ENCODE assay signal across 11 cellular contexts in the genomic region with DNA sequence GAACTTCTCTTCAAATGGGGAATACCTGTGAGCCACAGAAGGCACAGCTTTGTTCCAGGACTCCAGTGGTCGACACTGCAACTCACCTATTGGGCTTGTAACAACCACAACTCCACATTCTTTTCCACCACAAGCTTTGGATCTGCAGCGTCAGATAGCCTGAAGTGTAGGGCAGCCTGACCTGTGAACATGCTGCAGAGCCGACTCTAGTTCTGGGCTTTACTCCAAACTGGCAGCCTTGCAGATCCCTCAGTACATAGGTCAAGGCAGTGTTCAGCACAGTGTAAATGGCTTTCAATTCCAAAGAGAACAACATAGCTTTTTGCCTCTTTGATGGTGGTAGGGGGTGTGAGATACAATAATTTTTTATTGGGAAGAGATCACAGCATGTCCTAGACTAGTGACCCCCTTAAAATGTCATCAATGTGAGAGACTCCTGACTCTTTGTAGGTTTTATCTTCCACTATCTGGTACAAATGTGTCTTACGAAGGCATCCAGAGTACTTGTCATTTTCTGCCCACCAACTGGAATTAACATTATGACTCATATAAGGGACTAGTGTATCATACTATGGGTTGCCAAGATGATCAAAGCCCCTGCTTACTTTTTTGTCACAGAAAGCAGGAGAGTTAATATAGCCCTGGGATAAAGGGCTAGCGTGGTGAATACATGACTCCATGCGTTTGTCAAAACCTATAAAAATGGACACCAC.
A peak's percentile ranks its signal among the peaks of the same experiment; 100 is the strongest.
DNase-seq lines count a peak whose midpoint lies in the region; ATAC-seq, FAIRE-seq and TF ChIP-seq lines count a peak whose summit lies in the region.
"Had no signal": no experiment of that assay in that cellular context is flagged by ENCODE, and none has a peak within 500 bp of the region (broad histone marks: within the 10 kb centered on the region; RNA-seq: fewer than 3 reads in every experiment).

No MANE protein-coding gene starts in this region.

- H3K27me3 ChIP-seq in AG04450 (ENCODE audit: control insufficient read depth, insufficient read depth, low read length) (no peaks in the 10 kb centered on the region), trophoblast cell (ENCODE audit: insufficient read depth, low read length) (no peaks in the 10 kb centered on the region)

- no peak overlapping the region for H4K12ac ChIP-seq in trophoblast cell (ENCODE audit: low read depth, low read length)

- peak overlapping the region; percentile 0 for H2AFZ ChIP-seq in trophoblast cell (ENCODE audit: insufficient read depth, low read length, poor library complexity)

- H3K36me3 ChIP-seq in trophoblast cell (ENCODE audit: control insufficient read depth in 1 of 2, insufficient read depth in 2 of 2, low read length in 2 of 2) = peaks cover 0 to 4% of the 10 kb centered on the region in 2 experiments

- H3K27ac ChIP-seq in AG04450 (ENCODE audit: low read depth, low read length) (peak overlapping the region; percentile 79), trophoblast cell (ENCODE audit: low read depth, low read length) (no peak overlapping the region)
- H3K27ac ChIP-seq: C4-2B had no signal

- peak overlapping the region; percentile 71 for H2BK12ac ChIP-seq in trophoblast cell (ENCODE audit: low read length)

- no peak overlapping the region for H2AK5ac ChIP-seq in trophoblast cell (ENCODE audit: low read length)

- H3K9me3 ChIP-seq in AG04450 (ENCODE audit: control insufficient read depth, insufficient read depth, low read length) = peaks cover 5% of the 10 kb centered on the region; the same call in 1 of the 2 replicates
- H3K9me3 ChIP-seq in trophoblast cell (ENCODE audit: insufficient read depth, low read depth, low read length) = peaks cover 4% of the 10 kb centered on the region

- no peak for TF ChIP-seq CTCF in AG04450 (IDR thresholded peaks at IDR 0.05; ENCODE audit: low read depth, low read length)
- TF ChIP-seq CTCF in fibroblast of villous mesenchyme (IDR thresholded peaks at IDR 0.05; ENCODE audit: insufficient read depth, low read depth, low read length) = no peak

- H3K79me1 ChIP-seq in trophoblast cell (ENCODE audit: low read length) = peaks cover 2% of the 10 kb centered on the region

- no peak overlapping the region for H3K23ac ChIP-seq in trophoblast cell (ENCODE audit: low read length)

- POLR2A ChIA-PET in AG04450 (lab: Yijun Ruan, JAX) = interaction anchor here (0.8 kb wide), 1 partner anchor 14 kb away, joined by 3 read pairs; no protein-coding TSS in a partner anchor

- peaks cover 2% of the 10 kb centered on the region for H3K79me2 ChIP-seq in trophoblast cell (ENCODE audit: control insufficient read depth, insufficient read depth, low read length, poor library complexity)

- H2BK120ac ChIP-seq in trophoblast cell (ENCODE audit: insufficient read depth, low read length, poor library complexity) = no peak overlapping the region

- DNase-seq in AG04450 (ENCODE audit: low read depth, low spot score) = no peak
- peak; percentile 52 for DNase-seq in RCC 7860 (ENCODE audit: low spot score)
- DNase-seq in fibroblast of villous mesenchyme (ENCODE audit: low read depth) = peak; percentile 94
- no peak for DNase-seq in trophoblast cell
- DNase-seq in NCI-H1092 (lab: John Stamatoyannopoulos, UW) = no peak
- DNase-seq in activated effector memory CD4-positive, alpha-beta T cell treated with Interleukin-2 at 50 U/mL for 16 hours = no peak
- DNase-seq: NCI-H774 had no signal

- no peak overlapping the region for H3K18ac ChIP-seq in trophoblast cell (ENCODE audit: low read length)

- no peak overlapping the region for H3K14ac ChIP-seq in trophoblast cell (ENCODE audit: low read length)

- no peak overlapping the region for H4K8ac ChIP-seq in trophoblast cell (ENCODE audit: low read depth, low read length)

- ATAC-seq in HG02623 (IDR thresholded peaks at IDR 0.05; ENCODE audit: unreplicated experiment) (no peak), GM18870 (IDR thresholded peaks at IDR 0.05; ENCODE audit: unreplicated experiment) (no peak)

- CTCF ChIA-PET in AG04450 (lab: Charles Lee) = no interaction called here

- H3K4me2 ChIP-seq in trophoblast cell (ENCODE audit: low read length) = no peak overlapping the region

- no peak overlapping the region for H3K9ac ChIP-seq in trophoblast cell (ENCODE audit: low read length)

- no peaks in the 10 kb centered on the region for H3K4me1 ChIP-seq in trophoblast cell (ENCODE audit: control insufficient read depth in 1 of 2, insufficient read depth in 2 of 2, low read length in 2 of 2)

- no peak overlapping the region for H2BK5ac ChIP-seq in trophoblast cell (ENCODE audit: low read depth, low read length, poor library complexity)

- no CpG with 5 or more reads among the region's 6 CpGs for WGBS in trophoblast cell (ENCODE audit: extremely low coverage, insufficient coverage, insufficient read length)

- H4K91ac ChIP-seq in trophoblast cell (ENCODE audit: low read depth, low read length) = peak overlapping the region; percentile 56

- H3K4me3 ChIP-seq in AG04450 (ENCODE audit: low read depth, low read length) = no peak overlapping the region
- no peak overlapping the region for H3K4me3 ChIP-seq in fibroblast of villous mesenchyme (ENCODE audit: low read depth, low read length)
- no peak overlapping the region for H3K4me3 ChIP-seq in trophoblast cell (ENCODE audit: low read depth, low read length)
- H3K4me3 ChIP-seq: skin epidermis had no signal

- peak; percentile 91 for FAIRE-seq in RCC 7860 (lab: Jason Lieb, UNC)

- no peak overlapping the region for H3K4ac ChIP-seq in trophoblast cell (ENCODE audit: low read depth, low read length)

Comparison
In these comparisons a context has a peak if more than half of its experiments do, and no peak if none do; other contexts are left out.
1. DNase-seq: peak in RCC 7860 (single experiment) and fibroblast of villous mesenchyme (single experiment); none in AG04450 (single experiment), trophoblast cell (0 of 2), NCI-H1092 (single experiment) and activated effector memory CD4-positive, alpha-beta T cell treated with Interleukin-2 at 50 U/mL for 16 hours (single experiment).